Comparison of ENCODE assay signal across 11 cellular contexts in genomic region chr15:90886291-90886614, GRCh38. TPM values are rescaled to one million over a fixed set of nuclear protein-coding genes. Genes with fewer than 3 reads are reported as not detected.
DNase-seq lines count a peak whose midpoint lies in the region; ATAC-seq and TF ChIP-seq lines count a peak whose summit lies in the region.
"Had no signal": no experiment of that assay in that cellular context is flagged by ENCODE, and none has a peak within 500 bp of the region (broad histone marks: within the 10 kb centered on the region; RNA-seq: fewer than 3 reads in every experiment).

No MANE protein-coding gene starts in this region.

- intact Hi-C loops in posterior vena cava (cut with DNase I) = loop anchor here in 1 of 2 donors (10.0 kb wide), 3 partner anchors 59 to 381 kb away; no protein-coding TSS in a partner anchor

- 30 to 36% methylated on average over 5 of the region's 5 CpGs for WGBS in tibial nerve, 2 donors

- H3K36me3 ChIP-seq in tibial nerve = peaks cover 0 to 63% (median 7%) of the 10 kb centered on the region in 3 donors
- H3K36me3 ChIP-seq: colonic mucosa, neural progenitor cell had no signal

- H3K4me1 ChIP-seq in tibial nerve = peaks cover 0 to 53% (median 34%) of the 10 kb centered on the region in 4 donors

- peak overlapping the region in 3 of 4 donors; percentile 95 to 98 (median 97) for H3K27ac ChIP-seq in tibial nerve
- H3K27ac ChIP-seq: neural progenitor cell had no signal

- H3K27me3 Mint-ChIP-seq in activated CD4-positive, alpha-beta memory T cell treated with anti-CD3 and anti-CD28 coated beads, Interleukin-2, amount 10 ng/mL, durations not matched to agents 7 days and 5 days = no peaks in the 10 kb centered on the region
- H3K27me3 Mint-ChIP-seq in memory B cell = no peaks in the 10 kb centered on the region

- H3K4me1 Mint-ChIP-seq in activated CD4-positive, alpha-beta memory T cell treated with anti-CD3 and anti-CD28 coated beads, Interleukin-2, amount 10 ng/mL, durations not matched to agents 7 days and 5 days = peaks cover 56% of the 10 kb centered on the region
- peaks cover 18% of the 10 kb centered on the region for H3K4me1 Mint-ChIP-seq in memory B cell

- H3K9me3 Mint-ChIP-seq in activated naive CD4-positive, alpha-beta T cell treated with anti-CD3 and anti-CD28 coated beads, Interleukin-2, amount 50 U/mL, for 72 hours = no peaks in the 10 kb centered on the region
- H3K9me3 Mint-ChIP-seq in activated CD4-positive, alpha-beta memory T cell treated with anti-CD3 and anti-CD28 coated beads, Interleukin-2, amount 10 ng/mL, durations not matched to agents 7 days and 5 days = no peaks in the 10 kb centered on the region
- H3K9me3 Mint-ChIP-seq in memory B cell = no peaks in the 10 kb centered on the region
- H3K9me3 Mint-ChIP-seq: neural progenitor cell had no signal

- H3K27me3 ChIP-seq in tibial nerve = no peaks in the 10 kb centered on the region
- H3K27me3 ChIP-seq: colonic mucosa, neural progenitor cell had no signal

- TF ChIP-seq EP300 in tibial nerve (IDR thresholded peaks at IDR 0.05) = no peak

- no peak for ATAC-seq in activated naive CD4-positive, alpha-beta T cell treated with anti-CD3 and anti-CD28 coated beads, Interleukin-2, amount 50 U/mL, for 72 hours
- ATAC-seq in memory B cell (ENCODE audit: low read depth) = no peak
- ATAC-seq in HG02623 (IDR thresholded peaks at IDR 0.05; ENCODE audit: unreplicated experiment) = no peak
- no peak for ATAC-seq in GM18520 (IDR thresholded peaks at IDR 0.05; ENCODE audit: unreplicated experiment)

- POLR2A ChIA-PET in activated CD4-positive, alpha-beta memory T cell treated with anti-CD3 and anti-CD28 coated beads, Interleukin-2, amount 10 ng/mL, durations not matched to agents 7 days and 5 days (lab: Charles Lee) = interaction anchor here (1.0 to 4.6 kb wide), 13 partner anchors 10 to 238 kb away, joined by 3 to 26 read pairs (median 15); partner anchors contain the start of genes BLM, HDDC3 and MAN2A2

- H3K9me3 ChIP-seq in tibial nerve = no peaks in the 10 kb centered on the region
- H3K9me3 ChIP-seq: colonic mucosa had no signal

- H3K4me3 ChIP-seq in tibial nerve = peak overlapping the region in 1 of 4 donors; percentile 64
- H3K4me3 ChIP-seq: neural progenitor cell had no signal

- no peak for TF ChIP-seq POLR2A in tibial nerve (IDR thresholded peaks at IDR 0.05)

- CTCF ChIA-PET in activated CD4-positive, alpha-beta memory T cell treated with anti-CD3 and anti-CD28 coated beads, Interleukin-2, amount 10 ng/mL, durations not matched to agents 7 days and 5 days (lab: Charles Lee) = interaction anchor here (0.5 to 3.5 kb wide), 39 partner anchors 10 to 566 kb away, joined by 3 to 36 read pairs (median 5); partner anchors contain the start of genes BLM, HDDC3, MAN2A2 and UNC45A

- peak overlapping the region; percentile 61 to 95 for H3K27ac Mint-ChIP-seq in activated naive CD4-positive, alpha-beta T cell treated with anti-CD3 and anti-CD28 coated beads, Interleukin-2, amount 50 U/mL, for 72 hours
- H3K27ac Mint-ChIP-seq in activated CD4-positive, alpha-beta memory T cell treated with anti-CD3 and anti-CD28 coated beads, Interleukin-2, amount 10 ng/mL, durations not matched to agents 7 days and 5 days = peak overlapping the region; percentile 78
- peak overlapping the region; percentile 47 for H3K27ac Mint-ChIP-seq in memory B cell
- H3K27ac Mint-ChIP-seq: activated naive CD8-positive, alpha-beta T cell; neural progenitor cell had no signal

- DNase-seq in activated naive CD4-positive, alpha-beta T cell treated with anti-CD3 and anti-CD28 coated beads, Interleukin-2, amount 50 U/mL, for 72 hours (ENCODE audit: low spot score in 2 of 2) = no peak
- DNase-seq in activated naive CD4-positive, alpha-beta T cell treated with Interleukin-2 at 50 U/mL for 16 hours = no peak
- DNase-seq in activated CD4-positive, alpha-beta memory T cell treated with anti-CD3 and anti-CD28 coated beads, Interleukin-2, amount 10 ng/mL, durations not matched to agents 7 days and 5 days = no peak
- DNase-seq in memory B cell (ENCODE audit: low spot score in 2 of 2) = no peak
- DNase-seq in tibial nerve (ENCODE audit: low spot score in 2 of 2) = no peak
- no peak for DNase-seq in posterior vena cava (ENCODE audit: low spot score)

- peaks cover 0 to 13% of the 10 kb centered on the region in 2 donors for H3K36me3 Mint-ChIP-seq in activated naive CD4-positive, alpha-beta T cell treated with anti-CD3 and anti-CD28 coated beads, Interleukin-2, amount 50 U/mL, for 72 hours
- H3K36me3 Mint-ChIP-seq in activated CD4-positive, alpha-beta memory T cell treated with anti-CD3 and anti-CD28 coated beads, Interleukin-2, amount 10 ng/mL, durations not matched to agents 7 days and 5 days (ENCODE audit: low read depth) = peaks cover 36% of the 10 kb centered on the region
- H3K36me3 Mint-ChIP-seq in memory B cell = peaks cover 3% of the 10 kb centered on the region
- H3K36me3 Mint-ChIP-seq: activated naive CD8-positive, alpha-beta T cell; neural progenitor cell had no signal

- TF ChIP-seq CTCF in tibial nerve (IDR thresholded peaks at IDR 0.05) = peak in 2 of 5 experiments; percentile 2 to 10

- H3K4me3 Mint-ChIP-seq in activated CD4-positive, alpha-beta memory T cell treated with anti-CD3 and anti-CD28 coated beads, Interleukin-2, amount 10 ng/mL, durations not matched to agents 7 days and 5 days = no peak overlapping the region
- H3K4me3 Mint-ChIP-seq in memory B cell = no peak overlapping the region
- H3K4me3 Mint-ChIP-seq: activated naive CD8-positive, alpha-beta T cell had no signal

RNA-seq across cellular contexts. Expression of gene FES, which starts 1.9 kb away (rescaled TPM):
- 10 to 100 TPM; 83.9 to 91.4 TPM for total RNA-seq in activated naive CD4-positive, alpha-beta T cell treated with anti-CD3 and anti-CD28 coated beads, Interleukin-2, amount 50 U/mL, for 72 hours
- total RNA-seq in activated CD4-positive, alpha-beta memory T cell treated with anti-CD3 and anti-CD28 coated beads, Interleukin-2, amount 10 ng/mL, durations not matched to agents 7 days and 5 days = 10 to 100 TPM; 31.2 to 32.4 TPM
- 100 to 1,000 TPM in 1 of 4 donors, 10 to 100 TPM in 3; 62.0 to 183 (median 72.1) TPM for total RNA-seq in tibial nerve
- total RNA-seq in posterior vena cava = 10 to 100 TPM; 31.7 to 41.8 TPM

RNA-seq across cellular contexts. Expression of gene MAN2A2, which starts 16.8 kb away (rescaled TPM):
- total RNA-seq in activated naive CD4-positive, alpha-beta T cell treated with anti-CD3 and anti-CD28 coated beads, Interleukin-2, amount 50 U/mL, for 72 hours = 100 to 1,000 TPM in 1 of 2 donors, 10 to 100 TPM in 1; 99.8 to 225 TPM
- total RNA-seq in activated CD4-positive, alpha-beta memory T cell treated with anti-CD3 and anti-CD28 coated beads, Interleukin-2, amount 10 ng/mL, durations not matched to agents 7 days and 5 days = 100 to 1,000 TPM; 132 to 133 TPM
- total RNA-seq in tibial nerve (100 to 1,000 TPM in 3 of 4 donors, 10 to 100 TPM in 1; 83.5 to 178 (median 128) TPM), posterior vena cava (10 to 100 TPM; 53.0 to 57.6 TPM)

RNA-seq across cellular contexts. Expression of gene FURIN, which starts 17.9 kb away (rescaled TPM):
- total RNA-seq in activated naive CD4-positive, alpha-beta T cell treated with anti-CD3 and anti-CD28 coated beads, Interleukin-2, amount 50 U/mL, for 72 hours = 100 to 1,000 TPM; 381 to 721 TPM
- total RNA-seq in activated CD4-positive, alpha-beta memory T cell treated with anti-CD3 and anti-CD28 coated beads, Interleukin-2, amount 10 ng/mL, durations not matched to agents 7 days and 5 days = 100 to 1,000 TPM; 550 to 553 TPM
- total RNA-seq in tibial nerve = 10 to 100 TPM; 28.7 to 71.1 (median 42.4) TPM
- 10 to 100 TPM; 38.0 to 52.0 TPM for total RNA-seq in posterior vena cava

RNA-seq across cellular contexts. Expression of gene HDDC3, which starts 46.1 kb away (rescaled TPM):
- total RNA-seq in activated naive CD4-positive, alpha-beta T cell treated with anti-CD3 and anti-CD28 coated beads, Interleukin-2, amount 50 U/mL, for 72 hours = 10 to 100 TPM; 18.9 to 32.4 TPM
- 10 to 100 TPM; 37.6 to 41.7 TPM for total RNA-seq in activated CD4-positive, alpha-beta memory T cell treated with anti-CD3 and anti-CD28 coated beads, Interleukin-2, amount 10 ng/mL, durations not matched to agents 7 days and 5 days
- 10 to 100 TPM; 16.5 to 22.5 (median 18.7) TPM for total RNA-seq in tibial nerve
- 1 to 10 TPM; 5.9 to 8.6 TPM for total RNA-seq in posterior vena cava

RNA-seq across cellular contexts. Expression of gene UNC45A, which starts 48.8 kb away (rescaled TPM):
- total RNA-seq in activated naive CD4-positive, alpha-beta T cell treated with anti-CD3 and anti-CD28 coated beads, Interleukin-2, amount 50 U/mL, for 72 hours = 100 to 1,000 TPM in 1 of 2 donors, 10 to 100 TPM in 1; 75.5 to 112 TPM
- total RNA-seq in activated CD4-positive, alpha-beta memory T cell treated with anti-CD3 and anti-CD28 coated beads, Interleukin-2, amount 10 ng/mL, durations not matched to agents 7 days and 5 days = 10 to 100 TPM; 71.3 to 75.2 TPM
- total RNA-seq in tibial nerve (10 to 100 TPM; 47.7 to 64.2 (median 58.4) TPM), posterior vena cava (10 to 100 TPM; 63.6 to 75.8 TPM)

Comparison
In these comparisons a context has a peak if more than half of its experiments do, and no peak if none do; other contexts are left out.
1. RNA of gene FURIN, which starts 17.9 kb away (total RNA-seq): 381 to 721 TPM in activated naive CD4-positive, alpha-beta T cell treated with anti-CD3 and anti-CD28 coated beads, Interleukin-2, amount 50 U/mL, for 72 hours and 550 to 553 TPM in activated CD4-positive, alpha-beta memory T cell treated with anti-CD3 and anti-CD28 coated beads, Interleukin-2, amount 10 ng/mL, durations not matched to agents 7 days and 5 days; 28.7 to 71.1 TPM in tibial nerve and 38.0 to 52.0 TPM in posterior vena cava; every median in the first group is over 4 times any median in the second.
2. Peak in every context shown above with its lines, with median percentiles within 50 percentile points of each other: H3K27ac Mint-ChIP-seq.